ENCODE assay signal across 8 cellular contexts in the genomic region with DNA sequence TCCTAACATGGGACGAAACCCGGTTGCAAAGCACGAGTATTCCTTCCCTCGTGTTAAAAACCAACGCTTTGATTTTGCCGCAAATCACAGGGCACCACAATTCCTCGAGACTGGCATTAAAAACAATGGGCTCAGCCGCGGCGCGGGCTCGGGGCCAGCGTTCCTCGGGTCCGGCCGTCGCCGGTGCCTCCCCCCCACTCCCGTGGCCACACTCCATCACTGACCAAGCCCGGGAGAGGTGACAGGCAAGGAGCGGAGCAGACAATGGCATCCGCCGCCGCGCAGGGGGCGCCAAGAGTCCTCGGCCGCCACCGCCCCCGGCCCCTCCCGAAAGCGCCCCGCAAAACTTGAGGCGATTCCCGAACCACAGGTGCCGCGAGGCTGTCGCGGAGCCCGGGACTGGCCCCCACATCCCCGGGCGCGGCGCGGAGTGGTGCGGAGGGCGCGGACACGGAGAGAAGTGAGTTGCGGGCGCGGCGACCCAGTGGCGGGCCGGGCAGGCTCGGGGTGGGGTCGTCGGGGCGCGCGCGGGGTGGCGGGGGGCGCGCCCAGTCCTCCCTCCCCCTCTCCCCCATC. TPM values are rescaled to one million over a fixed set of nuclear protein-coding genes. Genes with fewer than 3 reads are reported as not detected.
DNase-seq lines count a peak whose midpoint lies in the region; ATAC-seq and TF ChIP-seq lines count a peak whose summit lies in the region.

No MANE protein-coding gene starts in this region.

- H3K4me2 ChIP-seq in OCI-LY3 (ENCODE audit: low read length) = peak overlapping the region; percentile 83

- H3K27ac ChIP-seq in OCI-LY3 (ENCODE audit: low read length) = peak overlapping the region; percentile 86
- peak overlapping the region; percentile 78 to 85 for H3K27ac ChIP-seq in thoracic aorta

- peak overlapping the region; percentile 34 to 71 (median 65) for H3K27ac Mint-ChIP-seq in nephron

- peak; percentile 2 for DNase-seq in SIG-M5 treated with dmso at 0.1 percent for 504 hours (lab: John Stamatoyannopoulos, UW; ENCODE audit: unreplicated experiment)
- no peak for DNase-seq in SIG-M5 (lab: John Stamatoyannopoulos, UW)
- peak; percentile 38 for DNase-seq in activated T-helper 9 cell treated with anti-CD3 and anti-CD28 coated beads, Interleukin-2, amount 50 U/mL, for 16 hours (ENCODE audit: low read depth)
- peak; percentile 3 for DNase-seq in fibroblast of mammary gland (ENCODE audit: low read depth)
- DNase-seq in thoracic aorta (ENCODE audit: low spot score) = no peak

- H3K4me3 ChIP-seq in OCI-LY3 (ENCODE audit: low read length) (peak overlapping the region; percentile 80), fibroblast of mammary gland (ENCODE audit: control insufficient read depth, low read depth, low read length) (peak overlapping the region; percentile 47), thoracic aorta (peak overlapping the region; percentile 84)

- peaks cover 6% of the 10 kb centered on the region for H3K36me3 ChIP-seq in OCI-LY3 (replicated peaks; ENCODE audit: low read depth, low read length)
- H3K36me3 ChIP-seq in thoracic aorta = no peaks in the 10 kb centered on the region

- H3K9me3 ChIP-seq in OCI-LY3 (ENCODE audit: insufficient read depth, low read length) (no peaks in the 10 kb centered on the region), thoracic aorta (no peaks in the 10 kb centered on the region)

- peak; percentile 45 for TF ChIP-seq CTCF in OCI-LY3 (IDR thresholded peaks at IDR 0.05; ENCODE audit: low read depth, low read length)
- no peak for TF ChIP-seq CTCF in fibroblast of mammary gland (conservative IDR thresholded peaks at IDR 0.05; ENCODE audit: control insufficient read depth, insufficient read depth, low read depth, low read length)
- peak in 1 of 3 experiments; percentile 47 for TF ChIP-seq CTCF in nephron (IDR thresholded peaks at IDR 0.05; ENCODE audit: unreplicated experiment in 3 of 3)
- no peak for TF ChIP-seq CTCF in thoracic aorta (IDR thresholded peaks at IDR 0.05)

- H4K20me1 ChIP-seq in OCI-LY3 (ENCODE audit: insufficient read depth, low read length) = no peaks in the 10 kb centered on the region

- ATAC-seq in HG03025 (IDR thresholded peaks at IDR 0.05; ENCODE audit: low FRiP score, unreplicated experiment) = peak; percentile 34
- no peak for ATAC-seq in thoracic aorta (ENCODE audit: insufficient number of reproducible peaks, low FRiP score, low read depth)

- peaks cover 22% of the 10 kb centered on the region for H3K4me1 Mint-ChIP-seq in nephron

- peaks cover 24% of the 10 kb centered on the region for H3K27me3 Mint-ChIP-seq in nephron (ENCODE audit: low read depth)

- peaks cover 12% of the 10 kb centered on the region for H3K79me2 ChIP-seq in OCI-LY3 (ENCODE audit: low read length)

- peak overlapping the region; percentile 78 for H3K9ac ChIP-seq in OCI-LY3 (ENCODE audit: low read length)

- no peaks in the 10 kb centered on the region for H3K9me3 Mint-ChIP-seq in nephron

- H3K27me3 ChIP-seq in OCI-LY3 (ENCODE audit: low read depth, low read length) = no peaks in the 10 kb centered on the region
- H3K27me3 ChIP-seq in thoracic aorta (replicated peaks; ENCODE audit: insufficient read depth) = no peaks in the 10 kb centered on the region

- peaks cover 6% of the 10 kb centered on the region for H3K36me3 Mint-ChIP-seq in nephron (ENCODE audit: low read depth)

- peak overlapping the region; percentile 35; the same call in 1 of the 2 replicates for H2AFZ ChIP-seq in OCI-LY3 (ENCODE audit: low read depth, low read length)

- H3K4me1 ChIP-seq in OCI-LY3 (ENCODE audit: low read length) (peaks cover 18% of the 10 kb centered on the region), thoracic aorta (ENCODE audit: control insufficient read depth in 1 of 2, low read depth in 2 of 2) (peaks cover 7 to 8% of the 10 kb centered on the region in 2 donors)

- peak overlapping the region; percentile 79 to 89 (median 81) for H3K4me3 Mint-ChIP-seq in nephron

RNA-seq across cellular contexts. Expression of gene AP1S2, which starts 0.4 kb away (rescaled TPM):
- 100 to 1,000 TPM in 1 of 2 donors, 10 to 100 TPM in 1; 61.6 to 155 TPM for total RNA-seq in thoracic aorta

Comparison
In these comparisons a context has a peak if more than half of its experiments do, and no peak if none do; other contexts are left out.
1. DNase-seq: peak in SIG-M5 treated with dmso at 0.1 percent for 504 hours (single experiment), activated T-helper 9 cell treated with anti-CD3 and anti-CD28 coated beads, Interleukin-2, amount 50 U/mL, for 16 hours (single experiment) and fibroblast of mammary gland (single experiment); none in SIG-M5 (single experiment) and thoracic aorta (single experiment).
2. Peak in every context shown above with its lines, with median percentiles within 50 percentile points of each other: H3K4me3 ChIP-seq.